In the genomic region with DNA sequence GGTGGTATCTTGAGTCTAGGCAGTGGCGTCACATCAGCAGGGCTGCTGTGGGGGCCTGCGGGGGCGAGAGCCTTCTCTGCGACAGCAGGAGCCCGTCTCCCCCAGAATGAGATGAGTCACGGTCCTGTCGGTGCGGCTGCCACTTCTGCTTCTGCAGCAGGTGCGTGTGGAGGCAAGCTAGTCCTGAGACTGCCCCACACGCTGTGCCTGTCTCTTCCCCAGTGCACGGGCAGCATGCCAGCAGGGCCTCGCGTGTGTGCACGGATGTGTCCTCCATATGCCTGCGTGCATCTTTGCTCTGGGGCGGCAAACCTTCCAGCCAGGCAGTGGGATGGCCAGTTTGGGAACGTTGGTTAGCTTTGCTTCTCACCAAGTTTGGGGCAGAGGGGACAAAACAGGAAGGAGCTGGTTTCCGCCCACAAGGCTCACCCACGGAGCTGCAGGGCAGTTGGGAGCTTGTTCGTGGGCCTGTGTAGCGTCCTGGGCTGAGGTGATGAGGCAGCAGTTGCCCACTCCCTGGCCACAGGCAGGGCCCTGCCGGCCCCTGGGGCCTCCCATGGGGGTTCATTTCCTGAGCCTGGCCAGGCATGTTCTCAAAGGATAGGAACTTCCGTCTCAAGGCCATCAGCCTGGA, we compare ENCODE assay signal across 8 cellular contexts.
DNase-seq lines count a peak whose midpoint lies in the region; ATAC-seq and TF ChIP-seq lines count a peak whose summit lies in the region.

No MANE protein-coding gene starts in this region.

- H3K4me1 Mint-ChIP-seq in glutamatergic neuron (ENCODE audit: low read depth, unreplicated experiment): peaks cover 46% of the 10 kb centered on the region

- peaks cover 36% of the 10 kb centered on the region for H3K27me3 Mint-ChIP-seq in glutamatergic neuron (ENCODE audit: unreplicated experiment)

- no peak overlapping the region for H3K4me3 Mint-ChIP-seq in glutamatergic neuron (ENCODE audit: unreplicated experiment)

- peaks cover 4% of the 10 kb centered on the region for H3K36me3 Mint-ChIP-seq in glutamatergic neuron (ENCODE audit: unreplicated experiment)

- DNase-seq in NOMO-1 treated with dmso at 0.1 percent for 144 hours (lab: John Stamatoyannopoulos, UW; ENCODE audit: unreplicated experiment) (peak; percentile 90), activated T-helper 1 cell treated with Interleukin-2 at 50 U/mL for 16 hours (ENCODE audit: low read depth) (peak; percentile 80), glutamatergic neuron (no peak), NCI-H146 (lab: John Stamatoyannopoulos, UW) (no peak), COLO668 (lab: John Stamatoyannopoulos, UW; ENCODE audit: unreplicated experiment) (no peak)
- DNase-seq in stimulated activated CD4-positive, alpha-beta T cell treated with anti-CD3 and anti-CD28 coated beads, Interleukin-12 subunit alpha, Interleukin-12 subunit beta, amount 100 ng/mL, for 24 hours (ENCODE audit: low read depth in 2 of 2): peak; percentile 55 to 64

- TF ChIP-seq CTCF in glutamatergic neuron (IDR thresholded peaks at IDR 0.05; ENCODE audit: partially characterized antibody, unreplicated experiment): no peak

- peak; percentile 78 for ATAC-seq in GM18519 (IDR thresholded peaks at IDR 0.05; ENCODE audit: low FRiP score, unreplicated experiment)
- peak; percentile 82 for ATAC-seq in HG02884 (IDR thresholded peaks at IDR 0.05; ENCODE audit: unreplicated experiment)

- H3K27ac Mint-ChIP-seq in glutamatergic neuron (ENCODE audit: unreplicated experiment): peak overlapping the region; percentile 38

- peaks cover 41% of the 10 kb centered on the region for H3K9me3 Mint-ChIP-seq in glutamatergic neuron (ENCODE audit: unreplicated experiment)

Comparison
In these comparisons a context has a peak if more than half of its experiments do, and no peak if none do; other contexts are left out.
1. DNase-seq: peak in NOMO-1 treated with dmso at 0.1 percent for 144 hours (single experiment), activated T-helper 1 cell treated with Interleukin-2 at 50 U/mL for 16 hours (single experiment) and stimulated activated CD4-positive, alpha-beta T cell treated with anti-CD3 and anti-CD28 coated beads, Interleukin-12 subunit alpha, Interleukin-12 subunit beta, amount 100 ng/mL, for 24 hours (2 of 2); none in glutamatergic neuron (single experiment), NCI-H146 (single experiment) and COLO668 (single experiment).